Comparison of ENCODE assay signal across 8 cellular contexts in the genomic region with DNA sequence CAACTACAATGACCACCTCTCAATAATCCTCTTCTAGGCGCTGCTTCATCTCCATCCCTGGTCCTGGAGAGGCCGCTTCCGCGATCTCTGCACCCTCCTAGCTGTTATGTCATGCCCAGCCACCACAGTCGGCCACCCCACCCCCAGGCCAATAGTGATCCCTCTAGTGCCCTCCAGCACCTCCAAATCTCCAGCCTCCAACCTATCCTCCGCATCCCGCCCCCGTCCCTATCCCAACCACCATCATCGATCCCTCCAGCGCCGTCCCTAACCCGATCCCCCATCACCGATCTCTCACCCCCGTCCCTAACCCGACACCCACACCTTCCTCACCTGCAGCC. TPM values are rescaled to one million over a fixed set of nuclear protein-coding genes. Genes with fewer than 3 reads are reported as not detected.
DNase-seq lines count a peak whose midpoint lies in the region; ATAC-seq, FAIRE-seq and TF ChIP-seq lines count a peak whose summit lies in the region.

No MANE protein-coding gene starts in this region.

- H3K4me3 ChIP-seq in MG63, result peak overlapping the region; percentile 81
- H3K4me3 ChIP-seq in keratinocyte (ENCODE audit: control insufficient read depth in 2 of 3, extremely low read depth in 1 of 3, insufficient read depth in 2 of 3, low read depth in 1 of 3, low read length in 3 of 3), result peak overlapping the region; percentile 72 to 89 (median 78)

- no peaks in the 10 kb centered on the region for H3K9me3 Mint-ChIP-seq in activated CD4-positive, alpha-beta T cell treated with anti-CD3 and anti-CD28 coated beads, Interleukin-2, amount 10 ng/mL, durations not matched to agents 7 days and 5 days
- peaks cover 0 to 8% (median 0%) of the 10 kb centered on the region in 5 experiments for H3K9me3 Mint-ChIP-seq in brain
- H3K9me3 Mint-ChIP-seq in stimulated activated naive B cell treated with anti-CD40 and anti-IgM and Interleukin-4, amounts not matched to agents 10 μg/mL and 1 μg/mL and 100 μg/mL, for 72 hours, result no peaks in the 10 kb centered on the region

- TF ChIP-seq CTCF in brain (conservative IDR thresholded peaks at IDR 0.05), result no peak
- no peak for TF ChIP-seq CTCF in keratinocyte (optimal IDR thresholded peaks at IDR 0.05 in 1 of 3, IDR thresholded peaks at IDR 0.05 in 1 of 3, conservative IDR thresholded peaks at IDR 0.05 in 1 of 3; ENCODE audit: extremely low read depth in 1 of 3, insufficient read depth in 2 of 3, low read length in 3 of 3)

- H3K4me2 ChIP-seq in keratinocyte (ENCODE audit: control insufficient read depth, extremely low read depth, insufficient read depth, low read depth, low read length), result peak overlapping the region; percentile 83

- peaks cover 17% of the 10 kb centered on the region for H3K4me1 ChIP-seq in keratinocyte (ENCODE audit: control insufficient read depth, extremely low read depth, insufficient read depth, low read length)

- no peaks in the 10 kb centered on the region for H4K20me1 ChIP-seq in keratinocyte (ENCODE audit: control insufficient read depth, extremely low read depth, insufficient read depth, low read length)

- FAIRE-seq in keratinocyte (lab: Jason Lieb, UNC), result no peak

- H3K36me3 Mint-ChIP-seq in activated CD4-positive, alpha-beta T cell treated with anti-CD3 and anti-CD28 coated beads, Interleukin-2, amount 10 ng/mL, durations not matched to agents 7 days and 5 days (ENCODE audit: low read depth), result peaks cover 3% of the 10 kb centered on the region
- peaks cover 5% of the 10 kb centered on the region for H3K36me3 Mint-ChIP-seq in brain
- peaks cover 3 to 24% of the 10 kb centered on the region in 2 donors for H3K36me3 Mint-ChIP-seq in stimulated activated naive B cell treated with anti-CD40 and anti-IgM and Interleukin-4, amounts not matched to agents 10 μg/mL and 1 μg/mL and 100 μg/mL, for 72 hours

- H3K9me1 ChIP-seq in keratinocyte (ENCODE audit: control insufficient read depth, extremely low read depth, insufficient read depth, low read length), result no peaks in the 10 kb centered on the region

- no peak overlapping the region for H2AFZ ChIP-seq in keratinocyte (ENCODE audit: control insufficient read depth, low read length)

- H3K4me1 Mint-ChIP-seq in activated CD4-positive, alpha-beta T cell treated with anti-CD3 and anti-CD28 coated beads, Interleukin-2, amount 10 ng/mL, durations not matched to agents 7 days and 5 days, result peaks cover 34% of the 10 kb centered on the region
- H3K4me1 Mint-ChIP-seq in brain, result peaks cover 34% of the 10 kb centered on the region
- peaks cover 16 to 18% of the 10 kb centered on the region in 2 donors for H3K4me1 Mint-ChIP-seq in stimulated activated naive B cell treated with anti-CD40 and anti-IgM and Interleukin-4, amounts not matched to agents 10 μg/mL and 1 μg/mL and 100 μg/mL, for 72 hours

- H3K79me2 ChIP-seq in keratinocyte (ENCODE audit: control insufficient read depth, insufficient read depth, low read length), result peaks cover 43% of the 10 kb centered on the region

- H3K9me3 ChIP-seq in MG63 (no peaks in the 10 kb centered on the region), keratinocyte (ENCODE audit: control insufficient read depth, low read depth, low read length) (no peaks in the 10 kb centered on the region)

- CTCF ChIA-PET in activated CD4-positive, alpha-beta T cell treated with anti-CD3 and anti-CD28 coated beads, Interleukin-2, amount 10 ng/mL, durations not matched to agents 7 days and 5 days (lab: Charles Lee), result interaction anchor here (0.6 to 2.8 kb wide), 3 partner anchors 9 to 124 kb away, joined by 3 to 10 read pairs (median 3); no protein-coding TSS in a partner anchor

- H3K27ac ChIP-seq in keratinocyte (ENCODE audit: control insufficient read depth, insufficient read depth, low read length), result no peak overlapping the region

- POLR2A ChIA-PET in activated CD4-positive, alpha-beta T cell treated with anti-CD3 and anti-CD28 coated beads, Interleukin-2, amount 10 ng/mL, durations not matched to agents 7 days and 5 days (lab: Charles Lee), result no interaction called here

- peak overlapping the region; percentile 66 for H3K9ac ChIP-seq in keratinocyte (ENCODE audit: control insufficient read depth, extremely low read depth, insufficient read depth, low read length)

- no peaks in the 10 kb centered on the region; the same call in 1 of the 2 replicates for H3K36me3 ChIP-seq in MG63
- peaks cover 0 to 3% of the 10 kb centered on the region in 2 experiments for H3K36me3 ChIP-seq in keratinocyte (ENCODE audit: control insufficient read depth in 2 of 2, extremely low read depth in 1 of 2, insufficient read depth in 2 of 2, low read length in 2 of 2)

- H3K27me3 ChIP-seq in MG63, result no peaks in the 10 kb centered on the region
- no peaks in the 10 kb centered on the region for H3K27me3 ChIP-seq in keratinocyte (ENCODE audit: control insufficient read depth, extremely low read depth, insufficient read depth, low read length)

- H3K4me3 Mint-ChIP-seq in activated CD4-positive, alpha-beta T cell treated with anti-CD3 and anti-CD28 coated beads, Interleukin-2, amount 10 ng/mL, durations not matched to agents 7 days and 5 days, result peak overlapping the region; percentile 93
- peak overlapping the region; percentile 95 to 97 (median 97) for H3K4me3 Mint-ChIP-seq in brain
- peak overlapping the region; percentile 96 to 99 for H3K4me3 Mint-ChIP-seq in stimulated activated naive B cell treated with anti-CD40 and anti-IgM and Interleukin-4, amounts not matched to agents 10 μg/mL and 1 μg/mL and 100 μg/mL, for 72 hours

- peak; percentile 29 to 32 for ATAC-seq in stimulated activated naive B cell treated with anti-CD40 and anti-IgM and Interleukin-4, amounts not matched to agents 10 μg/mL and 1 μg/mL and 100 μg/mL, for 72 hours (replicated peaks)
- no peak for ATAC-seq in HG02623 (IDR thresholded peaks at IDR 0.05; ENCODE audit: unreplicated experiment)

- H3K27ac Mint-ChIP-seq in activated CD4-positive, alpha-beta T cell treated with anti-CD3 and anti-CD28 coated beads, Interleukin-2, amount 10 ng/mL, durations not matched to agents 7 days and 5 days, result peak overlapping the region; percentile 96
- H3K27ac Mint-ChIP-seq in brain, result peak overlapping the region; percentile 95 to 98 (median 98)
- peak overlapping the region; percentile 96 for H3K27ac Mint-ChIP-seq in stimulated activated naive B cell treated with anti-CD40 and anti-IgM and Interleukin-4, amounts not matched to agents 10 μg/mL and 1 μg/mL and 100 μg/mL, for 72 hours

- dilution Hi-C loops in keratinocyte (cut with MboI; ENCODE audit: extremely low pct_ligation_motif_present, low sequenced_read_pairs), result no loop called here

- no peaks in the 10 kb centered on the region for H3K27me3 Mint-ChIP-seq in activated CD4-positive, alpha-beta T cell treated with anti-CD3 and anti-CD28 coated beads, Interleukin-2, amount 10 ng/mL, durations not matched to agents 7 days and 5 days
- peaks cover 7% of the 10 kb centered on the region for H3K27me3 Mint-ChIP-seq in brain
- peaks cover 0 to 20% of the 10 kb centered on the region in 2 donors for H3K27me3 Mint-ChIP-seq in stimulated activated naive B cell treated with anti-CD40 and anti-IgM and Interleukin-4, amounts not matched to agents 10 μg/mL and 1 μg/mL and 100 μg/mL, for 72 hours

- no peak for DNase-seq in activated CD4-positive, alpha-beta T cell treated with anti-CD3 and anti-CD28 coated beads, Interleukin-2, amount 10 ng/mL, durations not matched to agents 7 days and 5 days
- DNase-seq in activated CD4-positive, alpha-beta T cell treated with anti-CD3 and anti-CD28 coated beads, Interleukin-2, amount 50 U/mL, for 4 hours, result no peak
- DNase-seq in MG63 (peak; percentile 10), keratinocyte (ENCODE audit: low read depth, low spot score) (no peak), NOMO-1 treated with DMSO at 0.1 percent for 48 hours (lab: John Stamatoyannopoulos, UW; ENCODE audit: unreplicated experiment) (no peak)
- DNase-seq in stimulated activated naive B cell treated with anti-CD40 and anti-IgM and Interleukin-4, amounts not matched to agents 10 μg/mL and 1 μg/mL and 100 μg/mL, for 72 hours, result no peak

RNA-seq across cellular contexts. Expression of a gene that starts 0.9 kb away (rescaled TPM):
- total RNA-seq in activated CD4-positive, alpha-beta T cell treated with anti-CD3 and anti-CD28 coated beads, Interleukin-2, amount 10 ng/mL, durations not matched to agents 7 days and 5 days, result 10 to 100 TPM; 13.7 to 15.4 TPM
- 7.4 and 10.1 TPM in 2 replicates for total RNA-seq in MG63 (2014; rRNA removed; shearing (Covaris generic); ENCODE audit: low replicate concordance)
- polyA plus RNA-seq in brain (ENCODE audit: insufficient read depth, low read depth, low replicate concordance) (12.5 TPM), keratinocyte (6.8 to 11.0 TPM (median 10.6 TPM) in 3 replicates)
- polyA plus RNA-seq in keratinocyte (2011; ENCODE audit: low read depth), result 8.5 TPM
- 6.3 and 11.3 TPM in 2 replicates for polyA plus RNA-seq in keratinocyte (2011; cell fraction: cytosol; rRNA removed)
- polyA plus RNA-seq in keratinocyte (2011; cell fraction: nucleus; rRNA removed), result 15.0 and 20.5 TPM in 2 replicates
- 8.1 and 10.5 TPM in 2 replicates for polyA plus RNA-seq in keratinocyte (2012; ENCODE audit: low replicate concordance)
- 3.0 to 9.5 TPM (median 5.0 TPM) in 3 replicates for polyA minus RNA-seq in keratinocyte
- polyA minus RNA-seq in keratinocyte (2011; cell fraction: cytosol; rRNA and poly(A)+ RNA removed), result 10.4 TPM
- 10.3 and 18.1 TPM in 2 replicates for polyA minus RNA-seq in keratinocyte (2011; cell fraction: nucleus; rRNA and poly(A)+ RNA removed)

RNA-seq across cellular contexts. Expression of a gene that starts 31.0 kb away (rescaled TPM):
- total RNA-seq in activated CD4-positive, alpha-beta T cell treated with anti-CD3 and anti-CD28 coated beads, Interleukin-2, amount 10 ng/mL, durations not matched to agents 7 days and 5 days, result 10 to 100 TPM; 72.3 to 77.3 TPM
- 41.4 and 43.6 TPM in 2 replicates for total RNA-seq in MG63 (2014; rRNA removed; shearing (Covaris generic); ENCODE audit: low replicate concordance)
- polyA plus RNA-seq in brain (ENCODE audit: insufficient read depth, low read depth, low replicate concordance) (50.0 TPM), keratinocyte (49.0 to 81.6 TPM (median 76.2 TPM) in 3 replicates)
- 64.8 TPM for polyA plus RNA-seq in keratinocyte (2011; ENCODE audit: low read depth)
- 69.4 and 138 TPM in 2 replicates for polyA plus RNA-seq in keratinocyte (2011; cell fraction: cytosol; rRNA removed)
- polyA plus RNA-seq in keratinocyte (2011; cell fraction: nucleus; rRNA removed), result 74.4 and 76.7 TPM in 2 replicates
- 66.2 and 84.8 TPM in 2 replicates for polyA plus RNA-seq in keratinocyte (2012; ENCODE audit: low replicate concordance)
- 20.0 to 34.1 TPM (median 23.3 TPM) in 3 replicates for polyA minus RNA-seq in keratinocyte
- 72.9 TPM for polyA minus RNA-seq in keratinocyte (2011; cell fraction: cytosol; rRNA and poly(A)+ RNA removed)
- polyA minus RNA-seq in keratinocyte (2011; cell fraction: nucleus; rRNA and poly(A)+ RNA removed), result 16.5 and 24.3 TPM in 2 replicates

RNA-seq across cellular contexts. Expression of a gene that starts 40.2 kb away (rescaled TPM):
- total RNA-seq in activated CD4-positive, alpha-beta T cell treated with anti-CD3 and anti-CD28 coated beads, Interleukin-2, amount 10 ng/mL, durations not matched to agents 7 days and 5 days, result 10 to 100 TPM; 21.0 to 22.9 TPM
- 50.8 and 60.2 TPM in 2 replicates for total RNA-seq in MG63 (2014; rRNA removed; shearing (Covaris generic); ENCODE audit: low replicate concordance)
- polyA plus RNA-seq in brain (ENCODE audit: insufficient read depth, low read depth, low replicate concordance) (42.8 TPM), keratinocyte (19.5 to 23.3 TPM (median 19.7 TPM) in 3 replicates)
- polyA plus RNA-seq in keratinocyte (2011; ENCODE audit: low read depth), result 25.4 TPM
- 19.0 and 19.1 TPM in 2 replicates for polyA plus RNA-seq in keratinocyte (2011; cell fraction: cytosol; rRNA removed)
- polyA plus RNA-seq in keratinocyte (2011; cell fraction: nucleus; rRNA removed), result 19.3 and 23.6 TPM in 2 replicates
- polyA plus RNA-seq in keratinocyte (2012; ENCODE audit: low replicate concordance), result 23.3 TPM in 2 replicates
- polyA minus RNA-seq in keratinocyte, result 14.3 to 24.2 TPM (median 16.7 TPM) in 3 replicates
- 7.9 TPM for polyA minus RNA-seq in keratinocyte (2011; cell fraction: cytosol; rRNA and poly(A)+ RNA removed)
- polyA minus RNA-seq in keratinocyte (2011; cell fraction: nucleus; rRNA and poly(A)+ RNA removed), result 12.1 and 17.9 TPM in 2 replicates
